Comparison of ENCODE assay signal across 16 cellular contexts in the genomic region with DNA sequence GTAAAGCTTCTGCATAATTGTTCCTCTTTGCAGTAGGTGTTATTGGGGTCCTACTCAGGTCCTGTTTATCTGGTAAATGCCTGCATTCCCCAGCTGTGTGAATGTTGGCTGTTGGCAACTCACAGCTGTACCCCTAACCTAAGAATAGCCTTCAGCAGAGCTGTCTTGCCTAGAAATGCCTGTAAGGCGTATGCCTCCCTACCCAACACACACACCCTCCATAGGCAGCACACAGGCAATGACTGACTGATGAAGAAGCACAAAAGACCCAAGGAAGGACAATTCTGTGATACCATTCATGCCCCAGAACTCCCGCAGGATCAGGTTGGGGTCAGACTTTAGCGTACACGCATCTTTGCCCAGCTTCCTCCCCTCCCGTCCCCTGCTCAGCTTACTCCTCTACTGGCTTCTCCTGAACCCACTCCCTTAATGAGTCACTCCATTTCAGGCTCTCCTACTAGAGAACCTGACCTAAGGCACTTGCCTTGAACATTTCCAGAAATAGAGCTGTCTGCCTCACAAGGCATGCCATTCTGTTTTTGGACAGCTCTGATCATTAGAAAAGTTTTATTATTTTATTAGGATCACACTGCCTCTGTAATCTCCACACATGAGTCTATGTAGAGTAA.
"Had no signal": no experiment of that assay in that cellular context is flagged by ENCODE, and none has a peak within 500 bp of the region (broad histone marks: within the 10 kb centered on the region; RNA-seq: fewer than 3 reads in every experiment).

No MANE protein-coding gene starts in this region.

- DNase-seq: activated CD4-positive, alpha-beta T cell treated with anti-CD3 and anti-CD28 coated beads, Interleukin-2, amount 50 U/mL, for 1 hour; activated gamma-delta T cell; activated naive CD8-positive, alpha-beta T cell treated with anti-CD3 and anti-CD28 coated beads for 36 hours; activated T-cell treated with anti-CD3 and anti-CD28 coated beads for 4 hours; colonic mucosa; effector CD4-positive, alpha-beta T cell; heart right ventricle; left lung; mesendoderm; pancreas; stimulated activated CD4-positive, alpha-beta T cell treated with anti-CD3 and anti-CD28 coated beads, Interleukin-4, amount 100 ng/mL, for 4 hours; stomach had no signal

- H3K4me3 Mint-ChIP-seq: activated naive CD8-positive, alpha-beta T cell treated with anti-CD3 and anti-CD28 coated beads for 36 hours; neural progenitor cell; T-helper 2 cell treated with Interferon-gamma antibody and Interleukin-4, amounts not matched to agents 5 μg/mL and 100 μg/mL, for 36 hours had no signal

- H3K9me3 Mint-ChIP-seq: activated naive CD8-positive, alpha-beta T cell treated with anti-CD3 and anti-CD28 coated beads for 36 hours; neural progenitor cell; T-helper 2 cell treated with Interferon-gamma antibody and Interleukin-4, amounts not matched to agents 5 μg/mL and 100 μg/mL, for 36 hours had no signal

- H3K27me3 Mint-ChIP-seq: activated naive CD8-positive, alpha-beta T cell treated with anti-CD3 and anti-CD28 coated beads for 36 hours had no signal

- H3K9me3 ChIP-seq: ascending aorta, colonic mucosa, heart right ventricle, left lung, pancreas, stomach, thoracic aorta had no signal

- H3K27me3 ChIP-seq: ascending aorta, colonic mucosa, heart right ventricle, left lung, neural progenitor cell, pancreas, stomach had no signal

- H3K4me3 ChIP-seq: ascending aorta, colonic mucosa, heart right ventricle, left lung, neural progenitor cell, pancreas, stomach, thoracic aorta had no signal

- H3K4me1 Mint-ChIP-seq: neural progenitor cell had no signal

- H3K27ac Mint-ChIP-seq: activated naive CD8-positive, alpha-beta T cell treated with anti-CD3 and anti-CD28 coated beads for 36 hours; neural progenitor cell; T-helper 2 cell treated with Interferon-gamma antibody and Interleukin-4, amounts not matched to agents 5 μg/mL and 100 μg/mL, for 36 hours had no signal

- H3K36me3 ChIP-seq: ascending aorta, colonic mucosa, heart right ventricle, left lung, neural progenitor cell, pancreas, stomach, thoracic aorta had no signal

- H3K4me1 ChIP-seq: ascending aorta, colonic mucosa, neural progenitor cell, pancreas had no signal

- H3K36me3 Mint-ChIP-seq: neural progenitor cell had no signal
